8 cellular contexts compared by ENCODE assay signal in genomic region chr2:113198048-113198789, GRCh38. TPM values are rescaled to one million over a fixed set of nuclear protein-coding genes. Genes with fewer than 3 reads are reported as not detected.
DNase-seq lines count a peak whose midpoint lies in the region; ATAC-seq and TF ChIP-seq lines count a peak whose summit lies in the region.

No MANE protein-coding gene starts in this region.

- H3K27ac ChIP-seq in right lobe of liver (peak overlapping the region; percentile 83 to 90 (median 88)), subcutaneous abdominal adipose tissue (ENCODE audit: low read depth, low read length) (no peak overlapping the region)

- no peaks in the 10 kb centered on the region for H3K27me3 Mint-ChIP-seq in MCF 10A (ENCODE audit: insufficient read depth, unreplicated experiment)

- H3K36me3 ChIP-seq in right lobe of liver (peaks cover 0 to 33% (median 9%) of the 10 kb centered on the region in 4 donors), subcutaneous abdominal adipose tissue (ENCODE audit: control insufficient read depth in 5 of 5, insufficient read depth in 5 of 5, low read length in 5 of 5) (peaks cover 0 to 13% (median 0%) of the 10 kb centered on the region in 5 donors)

- no peaks in the 10 kb centered on the region for H3K4me1 Mint-ChIP-seq in MCF 10A (ENCODE audit: insufficient read depth, unreplicated experiment)

- H3K9me3 Mint-ChIP-seq in MCF 10A (ENCODE audit: unreplicated experiment): no peaks in the 10 kb centered on the region

- no peak for TF ChIP-seq POLR2A in right lobe of liver (IDR thresholded peaks at IDR 0.05)

- peaks cover 0 to 14% (median 9%) of the 10 kb centered on the region in 4 donors for H3K4me1 ChIP-seq in right lobe of liver
- peaks cover 0 to 14% (median 10%) of the 10 kb centered on the region in 5 donors for H3K4me1 ChIP-seq in subcutaneous abdominal adipose tissue (ENCODE audit: control insufficient read depth in 5 of 5, insufficient read depth in 5 of 5, low read length in 5 of 5)

- peak overlapping the region; percentile 76 for H3K4me3 Mint-ChIP-seq in MCF 10A (ENCODE audit: unreplicated experiment)

- no peak overlapping the region for H3K27ac Mint-ChIP-seq in MCF 10A (ENCODE audit: low read depth, unreplicated experiment)

- BruUV-seq in MCF 10A (replicated peaks; lab: Mats Ljungman, UMichigan): no TSS peak

- DNase-seq in MCF 10A (ENCODE audit: unreplicated experiment): no peak
- peak in 1 of 3 donors; percentile 47 for DNase-seq in right lobe of liver
- no peak for DNase-seq in UCSD-AML1 (lab: John Stamatoyannopoulos, UW; ENCODE audit: unreplicated experiment)
- DNase-seq in NCI-H748 (lab: John Stamatoyannopoulos, UW; ENCODE audit: unreplicated experiment): no peak
- no peak for DNase-seq in AML-193 (lab: John Stamatoyannopoulos, UW)
- no peak for DNase-seq in OCI-M1 (lab: John Stamatoyannopoulos, UW)

- intact Hi-C loops in MCF 10A (cut with micrococcal nuclease) (no loop called here), right lobe of liver (cut with DNase I) (loop anchor here (5.0 to 10.0 kb wide), 2 partner anchors 61 to 63 kb away; no protein-coding TSS in a partner anchor)

- POLR2A ChIA-PET in MCF 10A (lab: Yijun Ruan, JAX): interaction anchor here (0.6 to 5.3 kb wide), 21 partner anchors 13 to 945 kb away, joined by 3 to 75 read pairs (median 4); no protein-coding TSS in a partner anchor

- H3K4me3 ChIP-seq in right lobe of liver: peak overlapping the region; percentile 72 to 85 (median 80)
- peak overlapping the region in 4 of 5 donors; percentile 78 to 85 (median 82) for H3K4me3 ChIP-seq in subcutaneous abdominal adipose tissue (ENCODE audit: low read depth in 1 of 5, low read length in 5 of 5)

- 43% methylated on average over 22 of the region's 32 CpGs for WGBS in right lobe of liver (ENCODE audit: insufficient coverage, low coverage, low lambda C conversion rate, missing lambda C conversion rate)

- peak overlapping the region in 3 of 5 donors; percentile 65 to 79 (median 75) for H3K9ac ChIP-seq in subcutaneous abdominal adipose tissue (ENCODE audit: low read length in 5 of 5)

- ATAC-seq in HG02678 (IDR thresholded peaks at IDR 0.05; ENCODE audit: unreplicated experiment) (peak; percentile 21), right lobe of liver (peak; percentile 10 to 55 (median 28))

- CTCF ChIA-PET in MCF 10A (lab: Yijun Ruan, JAX): interaction anchor here (0.6 to 19.2 kb wide), 37 partner anchors 8 to 457 kb away, joined by 3 to 505 read pairs (median 5); no protein-coding TSS in a partner anchor

- peaks cover 10% of the 10 kb centered on the region for H3K36me3 Mint-ChIP-seq in MCF 10A (ENCODE audit: insufficient read depth, unreplicated experiment)

- no peak for TF ChIP-seq CTCF in MCF 10A (IDR thresholded peaks at IDR 0.05; ENCODE audit: unreplicated experiment)
- TF ChIP-seq CTCF in right lobe of liver (IDR thresholded peaks at IDR 0.05): no peak

- no peaks in the 10 kb centered on the region for H3K9me3 ChIP-seq in right lobe of liver
- no peaks in the 10 kb centered on the region for H3K9me3 ChIP-seq in subcutaneous abdominal adipose tissue (ENCODE audit: control insufficient read depth in 5 of 5, low read length in 5 of 5)

- H3K27me3 ChIP-seq in right lobe of liver: no peaks in the 10 kb centered on the region
- no peaks in the 10 kb centered on the region for H3K27me3 ChIP-seq in subcutaneous abdominal adipose tissue (ENCODE audit: control insufficient read depth in 5 of 5, insufficient read depth in 4 of 5, low read length in 5 of 5)

RNA-seq across cellular contexts. Expression of gene PSD4, which starts 24.4 kb away (rescaled TPM):
- total RNA-seq in MCF 10A (2022) (9.6 and 13.2 TPM in 2 replicates), right lobe of liver (10 to 100 TPM; 38.0 to 77.8 (median 58.7) TPM)
